ENCODE assay signal across 29 cellular contexts in the genomic region with DNA sequence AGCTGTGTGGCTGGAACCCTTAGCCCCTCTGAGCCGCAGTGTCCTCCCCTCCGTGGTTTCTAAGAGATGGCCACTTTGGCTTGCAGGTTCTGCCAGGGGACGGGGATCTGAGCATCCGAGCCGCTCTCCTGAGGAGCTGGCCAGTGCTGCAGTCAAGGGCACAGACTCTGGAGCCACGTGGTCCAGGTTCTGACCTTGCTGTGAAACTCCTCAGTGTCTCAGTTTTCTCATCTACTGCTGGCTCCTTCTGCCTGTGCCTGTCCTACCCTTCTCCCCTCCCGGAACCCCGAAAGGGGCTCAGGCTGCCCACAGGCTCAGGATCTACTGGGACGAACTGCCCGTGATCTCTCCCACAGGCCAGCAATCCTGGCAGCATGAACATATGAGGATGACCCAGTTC.
"Had no signal": no experiment of that assay in that cellular context is flagged by ENCODE, and none has a peak within 500 bp of the region (broad histone marks: within the 10 kb centered on the region; RNA-seq: fewer than 3 reads in every experiment).

No MANE protein-coding gene starts in this region.

- H3K4me3 ChIP-seq: ovary, psoas muscle, right lobe of liver, sigmoid colon, stomach, tibial artery, transverse colon, upper lobe of right lung, uterus had no signal

- DNase-seq: naive B cell; naive thymus-derived CD8-positive, alpha-beta T cell; nephron progenitor cell; nucleus accumbens; ovary; posterior cingulate gyrus; psoas muscle; right cardiac atrium; right lobe of liver; sigmoid colon; small intestine; stimulated activated CD4-positive, alpha-beta T cell treated with anti-CD3 and anti-CD28 coated beads, Interleukin-15, amount 100 ng/mL, for 24 hours; stimulated activated CD4-positive, alpha-beta T cell treated with anti-CD3 and anti-CD28 coated beads, Interleukin-2, amount 100 ng/mL, for 24 hours; stimulated activated CD4-positive, alpha-beta T cell treated with anti-CD3 and anti-CD28 coated beads, Interleukin-2, amount 100 ng/mL, for 48 hours; stimulated activated CD4-positive, alpha-beta T cell treated with anti-CD3 and anti-CD28 coated beads, Interleukin-4, amount 100 ng/mL, for 24 hours; stimulated activated naive B cell treated with anti-CD40 and anti-IgM and Interleukin-4, amounts not matched to agents 10 μg/mL and 1 μg/mL and 100 μg/mL, for 72 hours; stimulated activated naive CD4-positive, alpha-beta T cell treated with Interleukin-2 at 50 U/mL for 16 hours; stomach; tibial artery; transverse colon; upper lobe of right lung; uterus had no signal

- H3K4me3 Mint-ChIP-seq: naive B cell; naive thymus-derived CD8-positive, alpha-beta T cell; natural killer cell treated with Interleukin-12 subunit alpha and Interleukin-12 subunit beta and Interleukin-15 and Interleukin-18, amount 100 ng/mL, for 72 hours; nephron progenitor cell; stimulated activated effector memory CD8-positive, alpha-beta T cell treated with anti-CD3 and anti-CD28 coated beads, Interleukin-12 subunit alpha, Interleukin-12 subunit beta, amount 100 ng/mL, for 72 hours; stimulated activated naive B cell treated with anti-CD40 and anti-IgM and Interleukin-4, amounts not matched to agents 10 μg/mL and 1 μg/mL and 100 μg/mL, for 72 hours; stimulated activated naive CD8-positive, alpha-beta T cell treated with anti-CD3 and anti-CD28 coated beads, Interleukin-15, Interleukin-2, amounts not matched to agents 100 ng/mL and 50 ng/mL, for 24 hours; type B pancreatic cell had no signal

- H3K36me3 Mint-ChIP-seq: naive B cell; naive thymus-derived CD8-positive, alpha-beta T cell; natural killer cell treated with Interleukin-12 subunit alpha and Interleukin-12 subunit beta and Interleukin-15 and Interleukin-18, amount 100 ng/mL, for 72 hours; stimulated activated effector memory CD8-positive, alpha-beta T cell treated with anti-CD3 and anti-CD28 coated beads, Interleukin-12 subunit alpha, Interleukin-12 subunit beta, amount 100 ng/mL, for 72 hours; stimulated activated naive B cell treated with anti-CD40 and anti-IgM and Interleukin-4, amounts not matched to agents 10 μg/mL and 1 μg/mL and 100 μg/mL, for 72 hours had no signal

- H3K9me3 Mint-ChIP-seq: naive B cell; naive thymus-derived CD8-positive, alpha-beta T cell; natural killer cell treated with Interleukin-12 subunit alpha and Interleukin-12 subunit beta and Interleukin-15 and Interleukin-18, amount 100 ng/mL, for 72 hours; nephron progenitor cell; stimulated activated effector memory CD8-positive, alpha-beta T cell treated with anti-CD3 and anti-CD28 coated beads, Interleukin-12 subunit alpha, Interleukin-12 subunit beta, amount 100 ng/mL, for 72 hours; stimulated activated naive B cell treated with anti-CD40 and anti-IgM and Interleukin-4, amounts not matched to agents 10 μg/mL and 1 μg/mL and 100 μg/mL, for 72 hours; stimulated activated naive CD8-positive, alpha-beta T cell treated with anti-CD3 and anti-CD28 coated beads, Interleukin-15, Interleukin-2, amounts not matched to agents 100 ng/mL and 50 ng/mL, for 24 hours; type B pancreatic cell had no signal

- H3K4me1 ChIP-seq: parathyroid adenoma, psoas muscle, sigmoid colon, transverse colon, uterus had no signal

- H3K9me3 ChIP-seq: neutrophil, ovary, psoas muscle, right lobe of liver, sigmoid colon, stomach, tibial artery, transverse colon, upper lobe of right lung, uterus had no signal

- H2AFZ ChIP-seq: parathyroid adenoma had no signal

- H3K27ac Mint-ChIP-seq: naive B cell; naive thymus-derived CD8-positive, alpha-beta T cell; natural killer cell treated with Interleukin-12 subunit alpha and Interleukin-12 subunit beta and Interleukin-15 and Interleukin-18, amount 100 ng/mL, for 72 hours; nephron progenitor cell; progenitor cell of endocrine pancreas; stimulated activated naive B cell treated with anti-CD40 and anti-IgM and Interleukin-4, amounts not matched to agents 10 μg/mL and 1 μg/mL and 100 μg/mL, for 72 hours; stimulated activated naive CD8-positive, alpha-beta T cell treated with anti-CD3 and anti-CD28 coated beads, Interleukin-15, Interleukin-2, amounts not matched to agents 100 ng/mL and 50 ng/mL, for 24 hours; type B pancreatic cell had no signal

- H3K36me3 ChIP-seq: neutrophil, ovary, right lobe of liver, sigmoid colon, stomach, tibial artery, transverse colon, upper lobe of right lung, uterus had no signal

- H3K27me3 ChIP-seq: ovary, right lobe of liver, stomach, transverse colon, upper lobe of right lung, uterus had no signal

- H3K79me2 ChIP-seq: parathyroid adenoma had no signal

- H3K27ac ChIP-seq: neutrophil, ovary, parathyroid adenoma, psoas muscle, right lobe of liver, sigmoid colon, stomach, tibial artery, transverse colon, upper lobe of right lung, uterus had no signal

- ATAC-seq: naive thymus-derived CD8-positive, alpha-beta T cell; natural killer cell treated with Interleukin-12 subunit alpha and Interleukin-12 subunit beta and Interleukin-15 and Interleukin-18, amount 100 ng/mL, for 72 hours; psoas muscle; right cardiac atrium; right lobe of liver; stimulated activated effector memory CD8-positive, alpha-beta T cell treated with anti-CD3 and anti-CD28 coated beads, Interleukin-12 subunit alpha, Interleukin-12 subunit beta, amount 100 ng/mL, for 72 hours; stimulated activated naive B cell treated with anti-CD40 and anti-IgM and Interleukin-4, amounts not matched to agents 10 μg/mL and 1 μg/mL and 100 μg/mL, for 72 hours; upper lobe of right lung had no signal
